19 cellular contexts compared by ENCODE assay signal in genomic region chr1:24195146-24195545, GRCh38. TPM values are rescaled to one million over a fixed set of nuclear protein-coding genes. Genes with fewer than 3 reads are reported as not detected.
DNase-seq lines count a peak whose midpoint lies in the region; ATAC-seq and TF ChIP-seq lines count a peak whose summit lies in the region.
"Had no signal": no experiment of that assay in that cellular context is flagged by ENCODE, and none has a peak within 500 bp of the region (broad histone marks: within the 10 kb centered on the region; RNA-seq: fewer than 3 reads in every experiment).

No MANE protein-coding gene starts in this region.

- peaks cover 51% of the 10 kb centered on the region for H3K4me1 Mint-ChIP-seq in activated naive CD8-positive, alpha-beta T cell treated with anti-CD3 and anti-CD28 coated beads for 36 hours
- H3K4me1 Mint-ChIP-seq in stimulated activated naive B cell treated with anti-CD40 and anti-IgM and Interleukin-4, amounts not matched to agents 10 μg/mL and 1 μg/mL and 100 μg/mL, for 72 hours, result peaks cover 52 to 60% of the 10 kb centered on the region in 2 donors
- peaks cover 16% of the 10 kb centered on the region for H3K4me1 Mint-ChIP-seq in CD4-positive, alpha-beta T cell (ENCODE audit: low read depth)

- peak overlapping the region; percentile 68 for H3K27ac ChIP-seq in OCI-LY3 (ENCODE audit: low read length)
- H3K27ac ChIP-seq in CD4-positive, alpha-beta T cell (ENCODE audit: low read depth, low read length), result no peak overlapping the region
- H3K27ac ChIP-seq: GM23248, SJSA1 had no signal

- H3K79me2 ChIP-seq in OCI-LY3 (ENCODE audit: low read length), result no peaks in the 10 kb centered on the region

- peaks cover 5% of the 10 kb centered on the region for H3K36me3 Mint-ChIP-seq in activated naive CD8-positive, alpha-beta T cell treated with anti-CD3 and anti-CD28 coated beads for 36 hours
- no peaks in the 10 kb centered on the region for H3K36me3 Mint-ChIP-seq in stimulated activated naive B cell treated with anti-CD40 and anti-IgM and Interleukin-4, amounts not matched to agents 10 μg/mL and 1 μg/mL and 100 μg/mL, for 72 hours
- H3K36me3 Mint-ChIP-seq in CD4-positive, alpha-beta T cell (ENCODE audit: low read depth), result no peaks in the 10 kb centered on the region
- H3K36me3 Mint-ChIP-seq: CD8-positive, alpha-beta memory T cell had no signal

- intact Hi-C loops in CD4-positive, alpha-beta T cell (cut with DNase I, micrococcal nuclease), result no loop called here

- no peaks in the 10 kb centered on the region for H3K9me3 ChIP-seq in OCI-LY3 (ENCODE audit: insufficient read depth, low read length)
- no peaks in the 10 kb centered on the region for H3K9me3 ChIP-seq in CD4-positive, alpha-beta T cell (ENCODE audit: control insufficient read depth, low read length)
- H3K9me3 ChIP-seq: SJSA1 had no signal

- POLR2A ChIA-PET in CD4-positive, alpha-beta T cell (lab: Charles Lee), result interaction anchor here (1.5 kb wide), 1 partner anchor 196 kb away, joined by 3 read pairs; no protein-coding TSS in a partner anchor

- H4K20me1 ChIP-seq in OCI-LY3 (ENCODE audit: insufficient read depth, low read length), result no peaks in the 10 kb centered on the region

- peaks cover 80% of the 10 kb centered on the region for H3K4me1 ChIP-seq in OCI-LY3 (ENCODE audit: low read length)

- CTCF ChIA-PET in CD4-positive, alpha-beta T cell (lab: Charles Lee), result no interaction called here

- H2AFZ ChIP-seq in OCI-LY3 (ENCODE audit: low read depth, low read length), result no peak overlapping the region
- H2AFZ ChIP-seq: GM23248 had no signal

- peak; percentile 38 for DNase-seq in activated effector memory CD4-positive, alpha-beta T cell treated with anti-CD3 and anti-CD28 coated beads, Interleukin-2, amount 50 U/mL, for 16 hours
- no peak for DNase-seq in activated effector memory CD4-positive, alpha-beta T cell treated with Interleukin-2 at 50 U/mL for 16 hours
- no peak for DNase-seq in activated naive CD8-positive, alpha-beta T cell treated with anti-CD3 and anti-CD28 coated beads for 36 hours
- DNase-seq in stimulated activated naive B cell treated with anti-CD40 and anti-IgM and Interleukin-4, amounts not matched to agents 10 μg/mL and 1 μg/mL and 100 μg/mL, for 72 hours, result no peak
- no peak for DNase-seq in NCI-H2227 treated with DMSO at 0.1 percent for 48 hours (lab: John Stamatoyannopoulos, UW)
- no peak for DNase-seq in CD4-positive, alpha-beta T cell
- DNase-seq: CD8-positive, alpha-beta memory T cell; DMS 273 treated with DMSO at 0.1 percent for 48 hours; GM23248; NCI-H1092; NCI-H1694; NCI-H2107; NCI-H446; NCI-H774 had no signal

- H3K9ac ChIP-seq in OCI-LY3 (ENCODE audit: low read length), result peak overlapping the region; percentile 62; the same call in 1 of the 2 replicates
- H3K9ac ChIP-seq: GM23248 had no signal

- H3K27me3 Mint-ChIP-seq in activated naive CD8-positive, alpha-beta T cell treated with anti-CD3 and anti-CD28 coated beads for 36 hours, result no peaks in the 10 kb centered on the region
- H3K27me3 Mint-ChIP-seq in stimulated activated naive B cell treated with anti-CD40 and anti-IgM and Interleukin-4, amounts not matched to agents 10 μg/mL and 1 μg/mL and 100 μg/mL, for 72 hours, result no peaks in the 10 kb centered on the region
- no peaks in the 10 kb centered on the region for H3K27me3 Mint-ChIP-seq in CD4-positive, alpha-beta T cell
- H3K27me3 Mint-ChIP-seq: B cell; CD8-positive, alpha-beta memory T cell had no signal

- ATAC-seq in stimulated activated naive B cell treated with anti-CD40 and anti-IgM and Interleukin-4, amounts not matched to agents 10 μg/mL and 1 μg/mL and 100 μg/mL, for 72 hours (replicated peaks), result no peak
- ATAC-seq in CD4-positive, alpha-beta T cell (ENCODE audit: poor library complexity), result no peak

- H3K27ac Mint-ChIP-seq in activated naive CD8-positive, alpha-beta T cell treated with anti-CD3 and anti-CD28 coated beads for 36 hours, result peak overlapping the region; percentile 39
- peak overlapping the region; percentile 20 for H3K27ac Mint-ChIP-seq in stimulated activated naive B cell treated with anti-CD40 and anti-IgM and Interleukin-4, amounts not matched to agents 10 μg/mL and 1 μg/mL and 100 μg/mL, for 72 hours
- no peak overlapping the region for H3K27ac Mint-ChIP-seq in CD4-positive, alpha-beta T cell
- H3K27ac Mint-ChIP-seq: B cell; CD8-positive, alpha-beta memory T cell had no signal

- peaks cover 3% of the 10 kb centered on the region for H3K36me3 ChIP-seq in OCI-LY3 (replicated peaks; ENCODE audit: low read depth, low read length)
- H3K36me3 ChIP-seq: SJSA1 had no signal

- H3K27me3 ChIP-seq in OCI-LY3 (ENCODE audit: low read depth, low read length), result no peaks in the 10 kb centered on the region
- H3K27me3 ChIP-seq in CD4-positive, alpha-beta T cell (ENCODE audit: control insufficient read depth, insufficient read depth, low read length), result no peaks in the 10 kb centered on the region
- H3K27me3 ChIP-seq: SJSA1 had no signal

- TF ChIP-seq CTCF in OCI-LY3 (IDR thresholded peaks at IDR 0.05; ENCODE audit: low read depth, low read length), result no peak
- no peak for TF ChIP-seq CTCF in CD4-positive, alpha-beta T cell (IDR thresholded peaks at IDR 0.05)

- no peak overlapping the region for H3K4me3 Mint-ChIP-seq in activated naive CD8-positive, alpha-beta T cell treated with anti-CD3 and anti-CD28 coated beads for 36 hours
- no peak overlapping the region for H3K4me3 Mint-ChIP-seq in stimulated activated naive B cell treated with anti-CD40 and anti-IgM and Interleukin-4, amounts not matched to agents 10 μg/mL and 1 μg/mL and 100 μg/mL, for 72 hours
- no peak overlapping the region for H3K4me3 Mint-ChIP-seq in CD4-positive, alpha-beta T cell
- H3K4me3 Mint-ChIP-seq: B cell; CD8-positive, alpha-beta memory T cell had no signal

- peak overlapping the region; percentile 54; the same call in 1 of the 2 replicates for H3K4me3 ChIP-seq in OCI-LY3 (ENCODE audit: low read length)
- H3K4me3 ChIP-seq: GM23248, SJSA1 had no signal

- peak overlapping the region; percentile 69 for H3K4me2 ChIP-seq in OCI-LY3 (ENCODE audit: low read length)

- peaks cover 8% of the 10 kb centered on the region for H3K9me3 Mint-ChIP-seq in activated naive CD8-positive, alpha-beta T cell treated with anti-CD3 and anti-CD28 coated beads for 36 hours
- peaks cover 0 to 4% of the 10 kb centered on the region in 2 donors for H3K9me3 Mint-ChIP-seq in stimulated activated naive B cell treated with anti-CD40 and anti-IgM and Interleukin-4, amounts not matched to agents 10 μg/mL and 1 μg/mL and 100 μg/mL, for 72 hours
- no peaks in the 10 kb centered on the region for H3K9me3 Mint-ChIP-seq in CD4-positive, alpha-beta T cell
- H3K9me3 Mint-ChIP-seq: CD8-positive, alpha-beta memory T cell had no signal

RNA-seq across cellular contexts. Expression of gene IFNLR1, which starts 8.1 kb away (rescaled TPM):
- total RNA-seq in activated naive CD8-positive, alpha-beta T cell treated with anti-CD3 and anti-CD28 coated beads for 36 hours, result 1 to 10 TPM; 6.3 to 7.3 TPM
- total RNA-seq in CD4-positive, alpha-beta T cell, result 1 to 10 TPM; 1.2 to 1.3 TPM
- total RNA-seq: GM23248, HT1080, SJSA1 had no signal

RNA-seq across cellular contexts. Expression of gene IL22RA1, which starts 52.2 kb away (rescaled TPM):
- total RNA-seq in activated naive CD8-positive, alpha-beta T cell treated with anti-CD3 and anti-CD28 coated beads for 36 hours, result not detected
- not detected for total RNA-seq in CD4-positive, alpha-beta T cell
- total RNA-seq: CD8-positive, alpha-beta memory T cell; Daoy; GM23248 had no signal
